Comparison of ENCODE assay signal across 17 cellular contexts in genomic region chr12:13038491-13039161, GRCh38. TPM values are rescaled to one million over a fixed set of nuclear protein-coding genes. Genes with fewer than 3 reads are reported as not detected.
A peak's percentile ranks its signal among the peaks of the same experiment; 100 is the strongest.
DNase-seq lines count a peak whose midpoint lies in the region; TF ChIP-seq lines count a peak whose summit lies in the region.
"Had no signal": no experiment of that assay in that cellular context is flagged by ENCODE, and none has a peak within 500 bp of the region (broad histone marks: within the 10 kb centered on the region; RNA-seq: fewer than 3 reads in every experiment).

No MANE protein-coding gene starts in this region.

- H3K36me3 Mint-ChIP-seq in activated CD4-positive, alpha-beta memory T cell treated with anti-CD3 and anti-CD28 coated beads for 36 hours = no peaks in the 10 kb centered on the region
- H3K36me3 Mint-ChIP-seq: neural progenitor cell had no signal

- no peak for TF ChIP-seq CTCF in VCaP (conservative IDR thresholded peaks at IDR 0.05)

- intact Hi-C loops in activated CD4-positive, alpha-beta memory T cell treated with anti-CD3 and anti-CD28 coated beads for 36 hours (cut with micrococcal nuclease) = no loop called here

- H3K27ac Mint-ChIP-seq in activated CD4-positive, alpha-beta memory T cell treated with anti-CD3 and anti-CD28 coated beads for 36 hours = no peak overlapping the region
- H3K27ac Mint-ChIP-seq: activated T-helper 1 cell treated with anti-CD3 and anti-CD28 coated beads, Interleukin-12 subunit alpha, Interleukin-12 subunit beta, Interleukin-2, Interleukin-4 antibody, amounts not matched to agents 30 ng/mL and 10 ng/mL and 1 ng/mL, durations not matched to agents 14 hours and 24 hours and 36 hours; neural progenitor cell had no signal

- DNase-seq in EH (ENCODE audit: low read depth) (peak; percentile 82), fibroblast of peridontal ligament (ENCODE audit: extremely low read depth) (peak; percentile 87), stromal cell of bone marrow (ENCODE audit: low read depth) (peak; percentile 87), cortex of kidney (lab: John Stamatoyannopoulos, UW) (no peak), SW480 (ENCODE audit: low spot score) (no peak), NCI-H146 treated with DMSO at 0.1 percent for 48 hours (lab: John Stamatoyannopoulos, UW; ENCODE audit: unreplicated experiment) (no peak)
- DNase-seq in activated CD4-positive, alpha-beta memory T cell treated with anti-CD3 and anti-CD28 coated beads for 36 hours = no peak
- DNase-seq: activated CD4-positive, alpha-beta T cell treated with anti-CD3 and anti-CD28 coated beads, Interleukin-2, amount 50 U/mL, for 48 hours; adrenal gland; dorsolateral prefrontal cortex; mesendoderm; SHP77; stimulated activated naive CD4-positive, alpha-beta T cell had no signal

- H3K4me3 Mint-ChIP-seq in activated CD4-positive, alpha-beta memory T cell treated with anti-CD3 and anti-CD28 coated beads for 36 hours = no peak overlapping the region
- H3K4me3 Mint-ChIP-seq: activated T-helper 1 cell treated with anti-CD3 and anti-CD28 coated beads, Interleukin-12 subunit alpha, Interleukin-12 subunit beta, Interleukin-2, Interleukin-4 antibody, amounts not matched to agents 30 ng/mL and 10 ng/mL and 1 ng/mL, durations not matched to agents 14 hours and 24 hours and 36 hours; neural progenitor cell had no signal

- H3K4me1 Mint-ChIP-seq in activated CD4-positive, alpha-beta memory T cell treated with anti-CD3 and anti-CD28 coated beads for 36 hours (ENCODE audit: low read depth) = no peaks in the 10 kb centered on the region

- POLR2A ChIA-PET in activated CD4-positive, alpha-beta memory T cell treated with anti-CD3 and anti-CD28 coated beads for 36 hours (lab: Charles Lee) = no interaction called here

- peaks cover 3% of the 10 kb centered on the region for H3K27me3 Mint-ChIP-seq in activated CD4-positive, alpha-beta memory T cell treated with anti-CD3 and anti-CD28 coated beads for 36 hours

- peak overlapping the region; percentile 83 for H3K27ac ChIP-seq in VCaP
- H3K27ac ChIP-seq: adrenal gland, dorsolateral prefrontal cortex, gastroesophageal sphincter, neural progenitor cell had no signal

- no peaks in the 10 kb centered on the region for H3K9me3 Mint-ChIP-seq in activated CD4-positive, alpha-beta memory T cell treated with anti-CD3 and anti-CD28 coated beads for 36 hours
- H3K9me3 Mint-ChIP-seq: activated T-helper 1 cell treated with anti-CD3 and anti-CD28 coated beads, Interleukin-12 subunit alpha, Interleukin-12 subunit beta, Interleukin-2, Interleukin-4 antibody, amounts not matched to agents 30 ng/mL and 10 ng/mL and 1 ng/mL, durations not matched to agents 14 hours and 24 hours and 36 hours; neural progenitor cell had no signal

- CTCF ChIA-PET in activated CD4-positive, alpha-beta memory T cell treated with anti-CD3 and anti-CD28 coated beads for 36 hours (lab: Charles Lee) = interaction anchor here (1.9 kb wide), 1 partner anchor 173 kb away, joined by 7 read pairs; no protein-coding TSS in a partner anchor

RNA-seq across cellular contexts. Expression of gene FAM234B, which starts 5.6 kb away (rescaled TPM):
- total RNA-seq in activated CD4-positive, alpha-beta memory T cell treated with anti-CD3 and anti-CD28 coated beads for 36 hours = 1 to 10 TPM; 6.8 TPM

RNA-seq across cellular contexts. Expression of gene HEBP1, which starts 38.6 kb away (rescaled TPM):
- total RNA-seq in activated CD4-positive, alpha-beta memory T cell treated with anti-CD3 and anti-CD28 coated beads for 36 hours = 10 to 100 TPM; 20.5 to 22.4 TPM

Comparison
In these comparisons a context has a peak if more than half of its experiments do, and no peak if none do; other contexts are left out.
1. DNase-seq: peak in EH (single experiment), fibroblast of peridontal ligament (single experiment) and stromal cell of bone marrow (single experiment); none in cortex of kidney (single experiment), activated CD4-positive, alpha-beta memory T cell treated with anti-CD3 and anti-CD28 coated beads for 36 hours (single experiment), SW480 (single experiment) and NCI-H146 treated with DMSO at 0.1 percent for 48 hours (single experiment).